In genomic region chr10:101780818-101781654, GRCh38 we compare ENCODE assay signal across 1 cellular context.
TF ChIP-seq lines count a peak whose summit lies in the region.

No MANE protein-coding gene starts in this region.

TF ChIP-seq in HCT116, 20 proteins besides CTCF, POLR2A, EP300 and RAD21 (continued from another document):
- no peak for TF ChIP-seq EZH2phosphoT487 (IDR thresholded peaks at IDR 0.05; ENCODE audit: borderline replicate concordance)
- no peak for TF ChIP-seq ZFX (IDR thresholded peaks at IDR 0.05)
TF ChIP-seq in HCT116: peak in this region for 0.
